In the genomic region with DNA sequence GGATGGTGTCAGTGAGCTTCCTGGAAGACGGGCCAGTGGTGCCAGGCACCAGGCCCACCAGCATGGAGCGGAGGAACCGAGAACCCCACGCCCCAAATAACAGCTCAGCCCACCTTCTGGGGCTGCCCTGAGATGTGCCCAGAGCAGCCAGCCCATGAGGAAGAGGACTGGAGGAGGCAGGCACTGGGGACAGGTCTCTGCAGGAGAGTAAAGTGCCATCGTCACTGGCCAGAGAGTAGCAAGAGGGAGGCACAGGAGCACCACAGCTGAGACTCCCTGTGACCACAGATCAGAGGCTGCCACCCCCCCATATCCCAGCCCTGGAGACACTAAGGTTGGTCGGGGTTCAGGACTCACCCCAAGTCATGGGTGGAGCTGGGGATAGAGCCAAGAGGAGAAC, we compare ENCODE assay signal across 28 cellular contexts.
A peak's percentile ranks its signal among the peaks of the same experiment; 100 is the strongest.
DNase-seq lines count a peak whose midpoint lies in the region; ATAC-seq, FAIRE-seq and TF ChIP-seq lines count a peak whose summit lies in the region.
"Had no signal": no experiment of that assay in that cellular context is flagged by ENCODE, and none has a peak within 500 bp of the region (broad histone marks: within the 10 kb centered on the region; RNA-seq: fewer than 3 reads in every experiment).

No MANE protein-coding gene starts in this region.

- no peaks in the 10 kb centered on the region for H3K4me1 ChIP-seq in kidney (ENCODE audit: control insufficient read depth in 1 of 2, insufficient read depth in 1 of 2, low read depth in 1 of 2, low read length in 2 of 2)
- H3K4me1 ChIP-seq in neuronal stem cell (ENCODE audit: control insufficient read depth in 2 of 2, insufficient read depth in 1 of 2, low read depth in 1 of 2, low read length in 2 of 2), result peaks cover 0 to 26% of the 10 kb centered on the region in 2 donors
- H3K4me1 ChIP-seq: A549 had no signal

- intact Hi-C loops in kidney (cut with DNase I), result no loop called here
- intact Hi-C loops in dorsolateral prefrontal cortex (cut with DNase I), result no loop called here

- ATAC-seq in activated naive CD8-positive, alpha-beta T cell treated with anti-CD3 and anti-CD28 coated beads, Interleukin-2, amount 50 U/mL, for 24 hours, result peak; percentile 11
- peak; percentile 29 for ATAC-seq in stimulated activated memory B cell treated with anti-CD40 and anti-IgM and Interleukin-4, amounts not matched to agents 10 μg/mL and 1 μg/mL and 100 μg/mL, for 72 hours
- ATAC-seq in HG03045 (IDR thresholded peaks at IDR 0.05; ENCODE audit: unreplicated experiment), result no peak
- ATAC-seq in GM21367 (IDR thresholded peaks at IDR 0.05; ENCODE audit: unreplicated experiment), result no peak
- ATAC-seq: A549, GM12878 had no signal

- peaks cover 25% of the 10 kb centered on the region for H3K27me3 Mint-ChIP-seq in activated naive CD8-positive, alpha-beta T cell treated with anti-CD3 and anti-CD28 coated beads, Interleukin-2, amount 50 U/mL, for 24 hours
- peaks cover 18% of the 10 kb centered on the region for H3K27me3 Mint-ChIP-seq in activated naive CD8-positive, alpha-beta T cell treated with anti-CD3 and anti-CD28 coated beads for 36 hours
- H3K27me3 Mint-ChIP-seq in stimulated activated memory B cell treated with anti-CD40 and anti-IgM and Interleukin-4, amounts not matched to agents 10 μg/mL and 1 μg/mL and 100 μg/mL, for 72 hours, result peaks cover 35% of the 10 kb centered on the region

- H2BK15ac ChIP-seq in neuronal stem cell (ENCODE audit: low read length), result peak overlapping the region; percentile 46

- peak overlapping the region; percentile 82 for H2AK5ac ChIP-seq in neuronal stem cell (ENCODE audit: low read depth, low read length)

- H2BK120ac ChIP-seq in neuronal stem cell (ENCODE audit: low read depth, low read length), result no peak overlapping the region

- no peak overlapping the region for H2BK5ac ChIP-seq in neuronal stem cell (ENCODE audit: low read length)

- FAIRE-seq in kidney (lab: Jason Lieb, UNC), result no peak
- FAIRE-seq: A549, GM12878, GM12892, GM18507 had no signal

- no peak overlapping the region for H3K9ac ChIP-seq in kidney (ENCODE audit: low read length in 2 of 2)
- H3K9ac ChIP-seq in neuronal stem cell (ENCODE audit: low read depth, low read length, poor library complexity), result no peak overlapping the region

- H3K27ac ChIP-seq in kidney (ENCODE audit: low read depth in 2 of 2, low read length in 2 of 2) (no peak overlapping the region), neuronal stem cell (replicated peaks; ENCODE audit: low read length) (no peak overlapping the region), dorsolateral prefrontal cortex (peak overlapping the region in 7 of 59 donors; percentile 2 to 65 (median 17))
- H3K27ac ChIP-seq: 22Rv1, A549 had no signal

- H2AFZ ChIP-seq in neuronal stem cell (ENCODE audit: low read length), result no peak overlapping the region

- H3K9me3 ChIP-seq in kidney (ENCODE audit: control insufficient read depth in 1 of 2, low read length in 2 of 2) (no peaks in the 10 kb centered on the region), neuronal stem cell (replicated peaks in 1 of 2; ENCODE audit: control insufficient read depth in 2 of 2, insufficient read depth in 1 of 2, low read depth in 1 of 2, low read length in 2 of 2) (peaks cover 0 to 5% of the 10 kb centered on the region in 2 donors)
- H3K9me3 ChIP-seq: A549 had no signal

- H3K4me3 ChIP-seq in kidney (ENCODE audit: low read length in 2 of 2), result no peak overlapping the region
- H3K4me3 ChIP-seq in neuronal stem cell (ENCODE audit: low read length in 2 of 2), result no peak overlapping the region
- no peak overlapping the region for H3K4me3 ChIP-seq in dorsolateral prefrontal cortex
- H3K4me3 ChIP-seq: A549, GM12878 had no signal

- peak overlapping the region; percentile 32 for H4K91ac ChIP-seq in neuronal stem cell (ENCODE audit: low read depth, low read length, poor library complexity)

- peak overlapping the region; percentile 16 for H2BK12ac ChIP-seq in neuronal stem cell (ENCODE audit: low read length)

- peak overlapping the region; percentile 55 for H3K18ac ChIP-seq in neuronal stem cell (ENCODE audit: low read length)

- no peak for DNase-seq in activated naive CD8-positive, alpha-beta T cell treated with anti-CD3 and anti-CD28 coated beads, Interleukin-2, amount 50 U/mL, for 24 hours
- no peak for DNase-seq in activated naive CD8-positive, alpha-beta T cell treated with anti-CD3 and anti-CD28 coated beads for 36 hours
- DNase-seq in kidney (peak; percentile 37), neuronal stem cell (ENCODE audit: low spot score) (no peak), dorsolateral prefrontal cortex (no peak)
- DNase-seq: AML-193; C1 segment of cervical spinal cord; CD4-positive, alpha-beta memory T cell; CD4-positive, CD25-positive, alpha-beta regulatory T cell; COR-L47; DMS 273 treated with DMSO at 0.1 percent for 48 hours; DMS153; DMS53; DMS79; DND-41; EL; GDM1 had no signal

- H3K27me3 ChIP-seq in neuronal stem cell (ENCODE audit: control insufficient read depth in 3 of 3, insufficient read depth in 3 of 3, low read depth in 1 of 3, low read length in 3 of 3) (peaks cover 0 to 21% (median 0%) of the 10 kb centered on the region in 3 experiments), dorsolateral prefrontal cortex (no peaks in the 10 kb centered on the region)

- H3K27ac Mint-ChIP-seq in activated naive CD8-positive, alpha-beta T cell treated with anti-CD3 and anti-CD28 coated beads, Interleukin-2, amount 50 U/mL, for 24 hours, result no peak overlapping the region
- H3K27ac Mint-ChIP-seq in activated naive CD8-positive, alpha-beta T cell treated with anti-CD3 and anti-CD28 coated beads for 36 hours, result no peak overlapping the region
- H3K27ac Mint-ChIP-seq in stimulated activated memory B cell treated with anti-CD40 and anti-IgM and Interleukin-4, amounts not matched to agents 10 μg/mL and 1 μg/mL and 100 μg/mL, for 72 hours, result no peak overlapping the region
- H3K27ac Mint-ChIP-seq: B cell; CD14-positive monocyte; CD4-positive, alpha-beta memory T cell; CD4-positive, CD25-positive, alpha-beta regulatory T cell; CD8-positive, alpha-beta memory T cell had no signal

- no peak overlapping the region for H3K4me3 Mint-ChIP-seq in activated naive CD8-positive, alpha-beta T cell treated with anti-CD3 and anti-CD28 coated beads, Interleukin-2, amount 50 U/mL, for 24 hours
- no peak overlapping the region for H3K4me3 Mint-ChIP-seq in activated naive CD8-positive, alpha-beta T cell treated with anti-CD3 and anti-CD28 coated beads for 36 hours
- H3K4me3 Mint-ChIP-seq in stimulated activated memory B cell treated with anti-CD40 and anti-IgM and Interleukin-4, amounts not matched to agents 10 μg/mL and 1 μg/mL and 100 μg/mL, for 72 hours, result no peak overlapping the region
- H3K4me3 Mint-ChIP-seq: B cell; CD14-positive monocyte; CD4-positive, alpha-beta memory T cell; CD4-positive, CD25-positive, alpha-beta regulatory T cell; CD8-positive, alpha-beta memory T cell had no signal

- no peak for TF ChIP-seq CTCF in kidney (IDR thresholded peaks at IDR 0.05; ENCODE audit: borderline replicate concordance, extremely low read depth, insufficient read depth)
- no peak for TF ChIP-seq CTCF in dorsolateral prefrontal cortex (IDR thresholded peaks at IDR 0.05 in 54 of 56, conservative IDR thresholded peaks at IDR 0.05 in 2 of 56; ENCODE audit: low read depth in 1 of 56, partially characterized antibody in 56 of 56)

- no peak overlapping the region for H3K14ac ChIP-seq in neuronal stem cell (ENCODE audit: low read length)

- no CpG with 5 or more reads among the region's 6 CpGs for WGBS in neuronal stem cell (ENCODE audit: extremely low coverage in 2 of 2, insufficient read length in 2 of 2, insufficient replicate concordance in 1 of 2), 2 donors

- no peak overlapping the region for H4K8ac ChIP-seq in neuronal stem cell (ENCODE audit: low read depth, low read length)

- H3K9me3 Mint-ChIP-seq in activated naive CD8-positive, alpha-beta T cell treated with anti-CD3 and anti-CD28 coated beads, Interleukin-2, amount 50 U/mL, for 24 hours, result peaks cover 3% of the 10 kb centered on the region
- H3K9me3 Mint-ChIP-seq in activated naive CD8-positive, alpha-beta T cell treated with anti-CD3 and anti-CD28 coated beads for 36 hours, result no peaks in the 10 kb centered on the region
- H3K9me3 Mint-ChIP-seq in stimulated activated memory B cell treated with anti-CD40 and anti-IgM and Interleukin-4, amounts not matched to agents 10 μg/mL and 1 μg/mL and 100 μg/mL, for 72 hours, result peaks cover 8% of the 10 kb centered on the region

- no peaks in the 10 kb centered on the region for H3K4me1 Mint-ChIP-seq in activated naive CD8-positive, alpha-beta T cell treated with anti-CD3 and anti-CD28 coated beads, Interleukin-2, amount 50 U/mL, for 24 hours
- no peaks in the 10 kb centered on the region for H3K4me1 Mint-ChIP-seq in activated naive CD8-positive, alpha-beta T cell treated with anti-CD3 and anti-CD28 coated beads for 36 hours
- no peaks in the 10 kb centered on the region for H3K4me1 Mint-ChIP-seq in stimulated activated memory B cell treated with anti-CD40 and anti-IgM and Interleukin-4, amounts not matched to agents 10 μg/mL and 1 μg/mL and 100 μg/mL, for 72 hours
- H3K4me1 Mint-ChIP-seq: B cell; CD14-positive monocyte; CD4-positive, alpha-beta memory T cell; CD4-positive, CD25-positive, alpha-beta regulatory T cell; CD8-positive, alpha-beta memory T cell had no signal

- no peak overlapping the region for H3K4me2 ChIP-seq in neuronal stem cell (ENCODE audit: insufficient read depth, low read length, poor library complexity, severe bottlenecking)
- H3K4me2 ChIP-seq: A549 had no signal

- H3K23ac ChIP-seq in neuronal stem cell (ENCODE audit: low read depth, low read length, poor library complexity), result no peak overlapping the region

- no peaks in the 10 kb centered on the region for H3K79me1 ChIP-seq in neuronal stem cell (ENCODE audit: low read depth, low read length)

- no peak overlapping the region for H3K4ac ChIP-seq in neuronal stem cell (ENCODE audit: low read length)

- no peaks in the 10 kb centered on the region for H3K36me3 Mint-ChIP-seq in activated naive CD8-positive, alpha-beta T cell treated with anti-CD3 and anti-CD28 coated beads, Interleukin-2, amount 50 U/mL, for 24 hours (ENCODE audit: low read depth)
- no peaks in the 10 kb centered on the region for H3K36me3 Mint-ChIP-seq in activated naive CD8-positive, alpha-beta T cell treated with anti-CD3 and anti-CD28 coated beads for 36 hours
- no peaks in the 10 kb centered on the region for H3K36me3 Mint-ChIP-seq in stimulated activated memory B cell treated with anti-CD40 and anti-IgM and Interleukin-4, amounts not matched to agents 10 μg/mL and 1 μg/mL and 100 μg/mL, for 72 hours
- H3K36me3 Mint-ChIP-seq: CD14-positive monocyte; CD4-positive, alpha-beta memory T cell; CD4-positive, CD25-positive, alpha-beta regulatory T cell; CD8-positive, alpha-beta memory T cell had no signal

- H3K36me3 ChIP-seq in kidney (ENCODE audit: control insufficient read depth in 1 of 2, insufficient read depth in 2 of 2, low read length in 2 of 2) (no peaks in the 10 kb centered on the region), neuronal stem cell (replicated peaks in 1 of 2; ENCODE audit: control insufficient read depth in 2 of 2, insufficient read depth in 2 of 2, low read length in 2 of 2) (peaks cover 0 to 3% of the 10 kb centered on the region in 2 donors)

Comparison
In these comparisons a context has a peak if more than half of its experiments do, and no peak if none do; other contexts are left out.
1. ATAC-seq: peak in activated naive CD8-positive, alpha-beta T cell treated with anti-CD3 and anti-CD28 coated beads, Interleukin-2, amount 50 U/mL, for 24 hours (single experiment) and stimulated activated memory B cell treated with anti-CD40 and anti-IgM and Interleukin-4, amounts not matched to agents 10 μg/mL and 1 μg/mL and 100 μg/mL, for 72 hours (single experiment); none in HG03045 (single experiment) and GM21367 (single experiment).